ENCODE assay signal across 1 cellular context in the genomic region with DNA sequence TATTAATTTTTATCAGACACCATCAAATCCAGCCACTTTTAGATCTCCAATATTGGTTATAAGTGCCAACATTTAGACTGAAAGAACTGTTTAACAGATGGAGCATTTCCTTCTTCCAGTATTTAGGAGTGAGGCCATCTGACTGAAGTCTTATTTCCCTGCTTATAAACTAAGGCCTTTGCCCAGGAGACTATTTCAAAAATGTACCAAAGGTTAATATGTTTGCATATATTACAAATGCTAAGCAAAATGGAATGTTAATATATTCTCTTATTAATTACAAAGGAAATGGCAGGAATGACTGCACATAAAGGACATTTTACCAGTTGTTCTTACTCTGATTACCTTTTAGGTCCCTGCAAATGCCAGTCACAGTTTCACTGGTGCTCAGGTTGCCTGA.
TF ChIP-seq lines count a peak whose summit lies in the region.

No MANE protein-coding gene starts in this region.

TF ChIP-seq in K562, 482 proteins besides CTCF, POLR2A, EP300 and RAD21 (continued from another document):
- TF ChIP-seq, protein P1, sequence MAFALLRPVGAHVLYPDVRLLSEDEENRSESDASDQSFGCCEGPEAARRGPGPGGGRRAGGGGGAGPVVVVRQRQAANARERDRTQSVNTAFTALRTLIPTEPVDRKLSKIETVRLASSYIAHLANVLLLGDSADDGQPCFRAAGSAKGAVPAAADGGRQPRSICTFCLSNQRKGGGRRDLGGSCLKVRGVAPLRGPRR (CRISPR knock-in tag; IDR thresholded peaks at IDR 0.05), result no peak
- TF ChIP-seq ZKSCAN3 (CRISPR knock-in tag; IDR thresholded peaks at IDR 0.05) (no peak), KDM1A (IDR thresholded peaks at IDR 0.05) (no peak)
